In the genomic region with DNA sequence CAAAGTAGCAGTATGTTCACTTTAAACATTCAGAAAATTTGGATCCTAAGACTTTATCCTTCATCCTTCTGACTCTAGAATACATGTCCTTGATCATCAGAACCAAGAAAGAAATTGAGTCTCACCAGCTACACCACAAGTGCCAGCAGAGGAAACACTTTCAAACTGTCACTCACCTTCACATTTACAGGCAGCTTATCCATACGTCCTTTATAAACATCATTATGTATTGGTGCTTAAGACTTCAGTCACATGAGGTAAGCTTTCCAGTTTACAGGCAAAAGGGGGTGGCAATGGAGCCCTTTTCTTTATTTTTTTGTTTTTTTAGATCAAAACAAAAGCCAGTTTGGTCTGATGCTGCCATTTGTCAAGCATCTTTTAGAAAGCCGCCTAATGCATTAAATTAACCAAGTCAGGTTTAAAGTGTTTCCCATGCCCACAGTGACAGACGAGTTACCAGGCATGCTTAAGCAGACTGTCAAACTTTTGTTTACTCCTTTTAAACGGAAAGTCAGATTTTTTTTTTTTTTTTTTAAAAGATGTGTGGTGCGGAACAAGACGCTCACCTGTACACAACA, we compare ENCODE assay signal across 1 cellular context.
TF ChIP-seq lines count a peak whose summit lies in the region.

No MANE protein-coding gene starts in this region.

TF ChIP-seq in H1, 55 proteins besides CTCF, POLR2A, EP300 and RAD21 (continued from another document):
- TF ChIP-seq, protein P1, sequence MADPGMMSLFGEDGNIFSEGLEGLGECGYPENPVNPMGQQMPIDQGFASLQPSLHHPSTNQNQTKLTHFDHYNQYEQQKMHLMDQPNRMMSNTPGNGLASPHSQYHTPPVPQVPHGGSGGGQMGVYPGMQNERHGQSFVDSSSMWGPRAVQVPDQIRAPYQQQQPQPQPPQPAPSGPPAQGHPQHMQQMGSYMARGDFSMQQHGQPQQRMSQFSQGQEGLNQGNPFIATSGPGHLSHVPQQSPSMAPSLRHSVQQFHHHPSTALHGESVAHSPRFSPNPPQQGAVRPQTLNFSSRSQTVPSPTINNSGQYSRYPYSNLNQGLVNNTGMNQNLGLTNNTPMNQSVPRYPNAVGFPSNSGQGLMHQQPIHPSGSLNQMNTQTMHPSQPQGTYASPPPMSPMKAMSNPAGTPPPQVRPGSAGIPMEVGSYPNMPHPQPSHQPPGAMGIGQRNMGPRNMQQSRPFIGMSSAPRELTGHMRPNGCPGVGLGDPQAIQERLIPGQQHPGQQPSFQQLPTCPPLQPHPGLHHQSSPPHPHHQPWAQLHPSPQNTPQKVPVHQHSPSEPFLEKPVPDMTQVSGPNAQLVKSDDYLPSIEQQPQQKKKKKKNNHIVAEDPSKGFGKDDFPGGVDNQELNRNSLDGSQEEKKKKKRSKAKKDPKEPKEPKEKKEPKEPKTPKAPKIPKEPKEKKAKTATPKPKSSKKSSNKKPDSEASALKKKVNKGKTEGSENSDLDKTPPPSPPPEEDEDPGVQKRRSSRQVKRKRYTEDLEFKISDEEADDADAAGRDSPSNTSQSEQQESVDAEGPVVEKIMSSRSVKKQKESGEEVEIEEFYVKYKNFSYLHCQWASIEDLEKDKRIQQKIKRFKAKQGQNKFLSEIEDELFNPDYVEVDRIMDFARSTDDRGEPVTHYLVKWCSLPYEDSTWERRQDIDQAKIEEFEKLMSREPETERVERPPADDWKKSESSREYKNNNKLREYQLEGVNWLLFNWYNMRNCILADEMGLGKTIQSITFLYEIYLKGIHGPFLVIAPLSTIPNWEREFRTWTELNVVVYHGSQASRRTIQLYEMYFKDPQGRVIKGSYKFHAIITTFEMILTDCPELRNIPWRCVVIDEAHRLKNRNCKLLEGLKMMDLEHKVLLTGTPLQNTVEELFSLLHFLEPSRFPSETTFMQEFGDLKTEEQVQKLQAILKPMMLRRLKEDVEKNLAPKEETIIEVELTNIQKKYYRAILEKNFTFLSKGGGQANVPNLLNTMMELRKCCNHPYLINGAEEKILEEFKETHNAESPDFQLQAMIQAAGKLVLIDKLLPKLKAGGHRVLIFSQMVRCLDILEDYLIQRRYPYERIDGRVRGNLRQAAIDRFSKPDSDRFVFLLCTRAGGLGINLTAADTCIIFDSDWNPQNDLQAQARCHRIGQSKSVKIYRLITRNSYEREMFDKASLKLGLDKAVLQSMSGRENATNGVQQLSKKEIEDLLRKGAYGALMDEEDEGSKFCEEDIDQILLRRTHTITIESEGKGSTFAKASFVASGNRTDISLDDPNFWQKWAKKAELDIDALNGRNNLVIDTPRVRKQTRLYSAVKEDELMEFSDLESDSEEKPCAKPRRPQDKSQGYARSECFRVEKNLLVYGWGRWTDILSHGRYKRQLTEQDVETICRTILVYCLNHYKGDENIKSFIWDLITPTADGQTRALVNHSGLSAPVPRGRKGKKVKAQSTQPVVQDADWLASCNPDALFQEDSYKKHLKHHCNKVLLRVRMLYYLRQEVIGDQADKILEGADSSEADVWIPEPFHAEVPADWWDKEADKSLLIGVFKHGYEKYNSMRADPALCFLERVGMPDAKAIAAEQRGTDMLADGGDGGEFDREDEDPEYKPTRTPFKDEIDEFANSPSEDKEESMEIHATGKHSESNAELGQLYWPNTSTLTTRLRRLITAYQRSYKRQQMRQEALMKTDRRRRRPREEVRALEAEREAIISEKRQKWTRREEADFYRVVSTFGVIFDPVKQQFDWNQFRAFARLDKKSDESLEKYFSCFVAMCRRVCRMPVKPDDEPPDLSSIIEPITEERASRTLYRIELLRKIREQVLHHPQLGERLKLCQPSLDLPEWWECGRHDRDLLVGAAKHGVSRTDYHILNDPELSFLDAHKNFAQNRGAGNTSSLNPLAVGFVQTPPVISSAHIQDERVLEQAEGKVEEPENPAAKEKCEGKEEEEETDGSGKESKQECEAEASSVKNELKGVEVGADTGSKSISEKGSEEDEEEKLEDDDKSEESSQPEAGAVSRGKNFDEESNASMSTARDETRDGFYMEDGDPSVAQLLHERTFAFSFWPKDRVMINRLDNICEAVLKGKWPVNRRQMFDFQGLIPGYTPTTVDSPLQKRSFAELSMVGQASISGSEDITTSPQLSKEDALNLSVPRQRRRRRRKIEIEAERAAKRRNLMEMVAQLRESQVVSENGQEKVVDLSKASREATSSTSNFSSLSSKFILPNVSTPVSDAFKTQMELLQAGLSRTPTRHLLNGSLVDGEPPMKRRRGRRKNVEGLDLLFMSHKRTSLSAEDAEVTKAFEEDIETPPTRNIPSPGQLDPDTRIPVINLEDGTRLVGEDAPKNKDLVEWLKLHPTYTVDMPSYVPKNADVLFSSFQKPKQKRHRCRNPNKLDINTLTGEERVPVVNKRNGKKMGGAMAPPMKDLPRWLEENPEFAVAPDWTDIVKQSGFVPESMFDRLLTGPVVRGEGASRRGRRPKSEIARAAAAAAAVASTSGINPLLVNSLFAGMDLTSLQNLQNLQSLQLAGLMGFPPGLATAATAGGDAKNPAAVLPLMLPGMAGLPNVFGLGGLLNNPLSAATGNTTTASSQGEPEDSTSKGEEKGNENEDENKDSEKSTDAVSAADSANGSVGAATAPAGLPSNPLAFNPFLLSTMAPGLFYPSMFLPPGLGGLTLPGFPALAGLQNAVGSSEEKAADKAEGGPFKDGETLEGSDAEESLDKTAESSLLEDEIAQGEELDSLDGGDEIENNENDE (IDR thresholded peaks at IDR 0.05; ENCODE audit: insufficient replicate concordance, low read length), result no peak
- TF ChIP-seq CTBP2 (IDR thresholded peaks at IDR 0.05; ENCODE audit: borderline replicate concordance, insufficient read depth, insufficient read length, low read length) (no peak), TAF1 (IDR thresholded peaks at IDR 0.05; ENCODE audit: low read depth, low read length) (no peak), TEAD4 (IDR thresholded peaks at IDR 0.05; ENCODE audit: low read depth, low read length) (no peak), RBBP5 (IDR thresholded peaks at IDR 0.05; ENCODE audit: borderline replicate concordance, low read depth, low read length) (no peak)
- TF ChIP-seq, protein P2, sequence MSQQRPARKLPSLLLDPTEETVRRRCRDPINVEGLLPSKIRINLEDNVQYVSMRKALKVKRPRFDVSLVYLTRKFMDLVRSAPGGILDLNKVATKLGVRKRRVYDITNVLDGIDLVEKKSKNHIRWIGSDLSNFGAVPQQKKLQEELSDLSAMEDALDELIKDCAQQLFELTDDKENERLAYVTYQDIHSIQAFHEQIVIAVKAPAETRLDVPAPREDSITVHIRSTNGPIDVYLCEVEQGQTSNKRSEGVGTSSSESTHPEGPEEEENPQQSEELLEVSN (IDR thresholded peaks at IDR 0.05), result no peak
